ENCODE assay signal across 8 cellular contexts in genomic region chr18:32092422-32093105, GRCh38. TPM values are rescaled to one million over a fixed set of nuclear protein-coding genes. Genes with fewer than 3 reads are reported as not detected.
DNase-seq lines count a peak whose midpoint lies in the region; ATAC-seq and TF ChIP-seq lines count a peak whose summit lies in the region.

No MANE protein-coding gene starts in this region.

- ATAC-seq in GM21423 (IDR thresholded peaks at IDR 0.05; ENCODE audit: unreplicated experiment) = peak; percentile 80

- TF ChIP-seq CTCF in Calu3 (IDR thresholded peaks at IDR 0.05; ENCODE audit: unreplicated experiment) (no peak), endothelial cell (IDR thresholded peaks at IDR 0.05; ENCODE audit: unreplicated experiment) (no peak)

- DNase-seq in Calu3 (peak; percentile 100), NT2/D1 (ENCODE audit: low read depth, low spot score) (peak; percentile 91), endothelial cell (ENCODE audit: low spot score) (peak; percentile 100), midbrain (lab: John Stamatoyannopoulos, UW) (peak; percentile 99)
- peak; percentile 100 for DNase-seq in activated CD8-positive, alpha-beta memory T cell treated with anti-CD3 and anti-CD28 coated beads, Interleukin-2, amount 50 U/mL, for 4 hours
- DNase-seq in stimulated activated CD8-positive, alpha-beta memory T cell treated with anti-CD3 and anti-CD28 coated beads, Interleukin-15, amount 100 ng/mL, for 48 hours (ENCODE audit: low read depth in 2 of 2) = peak; percentile 99 to 100

- CTCF ChIA-PET in Calu3 (lab: Charles Lee) = interaction anchor here (0.6 to 0.7 kb wide), 3 partner anchors 73 to 622 kb away, joined by 3 to 6 read pairs (median 4); no protein-coding TSS in a partner anchor

- H3K27me3 Mint-ChIP-seq in Calu3 (ENCODE audit: unreplicated experiment) (no peaks in the 10 kb centered on the region), endothelial cell (ENCODE audit: unreplicated experiment) (peaks cover 8% of the 10 kb centered on the region)

- H3K27ac ChIP-seq in HUES48 (ENCODE audit: low read depth, low read length) = peak overlapping the region; percentile 98

- peaks cover 36% of the 10 kb centered on the region for H3K4me1 Mint-ChIP-seq in Calu3 (ENCODE audit: low read depth, unreplicated experiment)
- H3K4me1 Mint-ChIP-seq in endothelial cell (ENCODE audit: unreplicated experiment) = peaks cover 14% of the 10 kb centered on the region

- H3K36me3 ChIP-seq in HUES48 (ENCODE audit: control insufficient read depth, insufficient read depth, low read length) = peaks cover 28% of the 10 kb centered on the region
- peaks cover 23% of the 10 kb centered on the region for H3K36me3 ChIP-seq in NT2/D1 (ENCODE audit: insufficient read depth, insufficient read length, low read length)

- peaks cover 15% of the 10 kb centered on the region for H3K4me1 ChIP-seq in HUES48 (ENCODE audit: control insufficient read depth, insufficient read depth, low read length)
- peaks cover 2% of the 10 kb centered on the region for H3K4me1 ChIP-seq in NT2/D1 (ENCODE audit: insufficient read depth, insufficient read length)

- H3K27me3 ChIP-seq in HUES48 (ENCODE audit: control insufficient read depth, insufficient read depth, low read length) = no peaks in the 10 kb centered on the region
- H3K27me3 ChIP-seq in NT2/D1 (ENCODE audit: insufficient read depth, insufficient read length) = no peaks in the 10 kb centered on the region

- peak overlapping the region; percentile 94 for H3K9ac ChIP-seq in HUES48 (ENCODE audit: low read depth, low read length)
- peak overlapping the region; percentile 85 for H3K9ac ChIP-seq in NT2/D1 (ENCODE audit: insufficient read length, low read depth)

- no peaks in the 10 kb centered on the region for H3K9me3 ChIP-seq in HUES48 (ENCODE audit: control insufficient read depth, insufficient read depth, low read length)
- no peaks in the 10 kb centered on the region for H3K9me3 ChIP-seq in NT2/D1 (ENCODE audit: insufficient read depth, low read length)

- H3K4me3 ChIP-seq in HUES48 (ENCODE audit: low read depth, low read length) = peak overlapping the region; percentile 90
- H3K4me3 ChIP-seq in NT2/D1 (ENCODE audit: insufficient read length, low read depth) = peak overlapping the region; percentile 84

- no peaks in the 10 kb centered on the region for H3K9me3 Mint-ChIP-seq in Calu3 (ENCODE audit: low read depth, unreplicated experiment)
- H3K9me3 Mint-ChIP-seq in endothelial cell (ENCODE audit: unreplicated experiment) = no peaks in the 10 kb centered on the region

- H3K27ac Mint-ChIP-seq in Calu3 (ENCODE audit: unreplicated experiment) (peak overlapping the region; percentile 97), endothelial cell (ENCODE audit: unreplicated experiment) (peak overlapping the region; percentile 96)

- intact Hi-C loops in Calu3 (cut with micrococcal nuclease; ENCODE audit: unreplicated experiment) = loop anchor here (5.0 kb wide), 1 partner anchor 150 kb away; the partner anchor contains the start of gene TRAPPC8

- BruUV-seq in Calu3 (replicated peaks; lab: Mats Ljungman, UMichigan) = no TSS peak

- H3K36me3 Mint-ChIP-seq in Calu3 (ENCODE audit: insufficient read depth, unreplicated experiment) (peaks cover 43% of the 10 kb centered on the region), endothelial cell (ENCODE audit: low read depth, unreplicated experiment) (peaks cover 8% of the 10 kb centered on the region)

- H3K4me3 Mint-ChIP-seq in Calu3 (ENCODE audit: low read depth, unreplicated experiment) (peak overlapping the region; percentile 98), endothelial cell (ENCODE audit: unreplicated experiment) (peak overlapping the region; percentile 94)

RNA-seq across cellular contexts. Expression of gene RNF138, which starts 0.9 kb away (rescaled TPM):
- total RNA-seq in Calu3 (2022) (34.6 and 38.9 TPM in 2 replicates), endothelial cell (ENCODE audit: unreplicated experiment) (30.5 TPM)

Comparison
In these comparisons a context has a peak if more than half of its experiments do, and no peak if none do; other contexts are left out.
1. Peak in every context shown above with its lines: DNase-seq, ATAC-seq, H3K4me3 ChIP-seq and H3K27ac ChIP-seq.